8 cellular contexts compared by ENCODE assay signal in genomic region chr11:58575377-58576020, GRCh38. TPM values are rescaled to one million over a fixed set of nuclear protein-coding genes. Genes with fewer than 3 reads are reported as not detected.
A peak's percentile ranks its signal among the peaks of the same experiment; 100 is the strongest.
DNase-seq lines count a peak whose midpoint lies in the region; ATAC-seq and TF ChIP-seq lines count a peak whose summit lies in the region.

Gene LPXN, minus strand, starts transcription at chr11:58575856. Its CDS starts 84 bp downstream, at chr11:58575772.

- POLR2A ChIA-PET in CD4-positive, alpha-beta T cell (lab: Charles Lee) = interaction anchor here (0.6 to 6.5 kb wide), 15 partner anchors 9 to 1260 kb away, joined by 3 to 108 read pairs (median 4); partner anchors contain the start of genes MED19, SELENOH and TMX2
- POLR2A ChIA-PET in HEK293T (lab: Yijun Ruan, JAX) = no interaction called here

- no peaks in the 10 kb centered on the region for H3K27me3 Mint-ChIP-seq in CD4-positive, alpha-beta T cell

- peaks cover 53% of the 10 kb centered on the region for H3K36me3 Mint-ChIP-seq in CD4-positive, alpha-beta T cell (ENCODE audit: low read depth)

- intact Hi-C loops in CD4-positive, alpha-beta T cell (cut with DNase I, micrococcal nuclease) = loop anchor here (5.0 to 10.0 kb wide), 9 partner anchors 47 to 1039 kb away; partner anchors contain the start of genes FAM111A (in 2 of the 2), CNTF (in 1 of the 2), MED19 (in 1 of the 2) and OSBP (in 1 of the 2)

- H3K4me3 Mint-ChIP-seq in CD4-positive, alpha-beta T cell = peak within 1 kb of the TSS; percentile 97

- H3K4me1 Mint-ChIP-seq in CD4-positive, alpha-beta T cell (ENCODE audit: low read depth) = peaks cover 69% of the 10 kb centered on the region

- H3K4me3 ChIP-seq in esophagus (ENCODE audit: low read depth in 1 of 2, low read length in 2 of 2) = peak within 1 kb of the TSS; percentile 10 to 22

- peak; percentile 5 for ATAC-seq in CD4-positive, alpha-beta T cell (ENCODE audit: poor library complexity)
- ATAC-seq in GM21526 (IDR thresholded peaks at IDR 0.05; ENCODE audit: low FRiP score, unreplicated experiment) = no peak
- no peak for ATAC-seq in GM19455 (IDR thresholded peaks at IDR 0.05; ENCODE audit: unreplicated experiment)

- no peaks in the 10 kb centered on the region for H3K9me3 Mint-ChIP-seq in CD4-positive, alpha-beta T cell

- no peak for TF ChIP-seq CTCF in CD4-positive, alpha-beta T cell (IDR thresholded peaks at IDR 0.05)

- 56 to 61% methylated on average over 6 of the region's 6 CpGs for WGBS in esophagus, 2 donors

- CTCF ChIA-PET in CD4-positive, alpha-beta T cell (lab: Charles Lee) = interaction anchor here (0.9 to 5.8 kb wide), 5 partner anchors 8 to 54 kb away, joined by 3 to 53 read pairs (median 5); no protein-coding TSS in a partner anchor
- CTCF ChIA-PET in HEK293T (lab: Yijun Ruan, JAX) = interaction anchor here (0.6 kb wide), 1 partner anchor 8 kb away, joined by 3 read pairs; no protein-coding TSS in a partner anchor

- no peaks in the 10 kb centered on the region for H3K36me3 ChIP-seq in esophagus (ENCODE audit: control insufficient read depth in 2 of 2, insufficient read depth in 2 of 2, low read length in 1 of 2)

- H3K27ac ChIP-seq in CD4-positive, alpha-beta T cell (ENCODE audit: low read depth, low read length) = peak within 1 kb of the TSS; percentile 100
- H3K27ac ChIP-seq in esophagus (ENCODE audit: low read depth in 2 of 2, low read length in 1 of 2) = peak within 1 kb of the TSS; percentile 86 to 99

- peaks cover 3% of the 10 kb centered on the region in 2 donors for H3K4me1 ChIP-seq in esophagus (ENCODE audit: control insufficient read depth in 2 of 2, insufficient read depth in 2 of 2, low read length in 1 of 2)

- H3K27me3 ChIP-seq in CD4-positive, alpha-beta T cell (ENCODE audit: control insufficient read depth, insufficient read depth, low read length) = no peaks in the 10 kb centered on the region
- no peaks in the 10 kb centered on the region for H3K27me3 ChIP-seq in esophagus (ENCODE audit: control insufficient read depth in 1 of 2, insufficient read depth in 2 of 2, low read length in 2 of 2)

- H3K27ac Mint-ChIP-seq in CD4-positive, alpha-beta T cell = peak within 1 kb of the TSS; percentile 99

- no peaks in the 10 kb centered on the region for H3K9me3 ChIP-seq in CD4-positive, alpha-beta T cell (ENCODE audit: control insufficient read depth, low read length)
- no peaks in the 10 kb centered on the region for H3K9me3 ChIP-seq in esophagus (ENCODE audit: control insufficient read depth in 2 of 2, insufficient read depth in 1 of 2, low read depth in 1 of 2, low read length in 1 of 2)

- DNase-seq in CD4-positive, alpha-beta T cell = peak; percentile 30 to 55 (median 46)
- DNase-seq in Kasumi-1 (lab: John Stamatoyannopoulos, UW) (peak; percentile 82 to 89), putamen (ENCODE audit: low spot score) (peak; percentile 69), HEK293T (ENCODE audit: extremely low spot score) (no peak)
- DNase-seq in activated CD4-positive, alpha-beta T cell treated with anti-CD3 and anti-CD28 coated beads, Interleukin-2, amount 50 U/mL, for 4 hours = peak; percentile 42 to 44

TF ChIP-seq in HEK293T, 16 proteins besides CTCF, POLR2A, EP300 and RAD21:
- no peak for TF ChIP-seq FOXK2 (IDR thresholded peaks at IDR 0.05)
- TF ChIP-seq HDGF (IDR thresholded peaks at IDR 0.05; ENCODE audit: borderline replicate concordance) = no peak
- TF ChIP-seq FOXM1 (IDR thresholded peaks at IDR 0.05; ENCODE audit: borderline replicate concordance) = no peak
- TF ChIP-seq SP1 (IDR thresholded peaks at IDR 0.05) = no peak
- no peak for TF ChIP-seq CTBP1 (IDR thresholded peaks at IDR 0.05; ENCODE audit: borderline replicate concordance)
- TF ChIP-seq SUZ12 (IDR thresholded peaks at IDR 0.05) = no peak
- TF ChIP-seq ZNF384 (IDR thresholded peaks at IDR 0.05) = no peak
- no peak for TF ChIP-seq FOXA1 (IDR thresholded peaks at IDR 0.05)
- no peak for TF ChIP-seq ELF4 (IDR thresholded peaks at IDR 0.05)
- no peak for TF ChIP-seq TARDBP (IDR thresholded peaks at IDR 0.05)
- no peak for TF ChIP-seq ARNT (IDR thresholded peaks at IDR 0.05)
- TF ChIP-seq NFRKB (IDR thresholded peaks at IDR 0.05) = no peak
- TF ChIP-seq LEF1 (IDR thresholded peaks at IDR 0.05; ENCODE audit: borderline replicate concordance) = no peak
- no peak for TF ChIP-seq L3MBTL2 (conservative IDR thresholded peaks at IDR 0.05)
- TF ChIP-seq, protein P1, sequence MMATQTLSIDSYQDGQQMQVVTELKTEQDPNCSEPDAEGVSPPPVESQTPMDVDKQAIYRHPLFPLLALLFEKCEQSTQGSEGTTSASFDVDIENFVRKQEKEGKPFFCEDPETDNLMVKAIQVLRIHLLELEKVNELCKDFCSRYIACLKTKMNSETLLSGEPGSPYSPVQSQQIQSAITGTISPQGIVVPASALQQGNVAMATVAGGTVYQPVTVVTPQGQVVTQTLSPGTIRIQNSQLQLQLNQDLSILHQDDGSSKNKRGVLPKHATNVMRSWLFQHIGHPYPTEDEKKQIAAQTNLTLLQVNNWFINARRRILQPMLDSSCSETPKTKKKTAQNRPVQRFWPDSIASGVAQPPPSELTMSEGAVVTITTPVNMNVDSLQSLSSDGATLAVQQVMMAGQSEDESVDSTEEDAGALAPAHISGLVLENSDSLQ (IDR thresholded peaks at IDR 0.05) = no peak
- no peak for TF ChIP-seq BHLHE40 (IDR thresholded peaks at IDR 0.05; ENCODE audit: borderline replicate concordance)

RNA-seq across cellular contexts. Expression of gene LPXN, which starts in this region (rescaled TPM):
- 10 to 100 TPM; 35.5 to 36.3 TPM for total RNA-seq in CD4-positive, alpha-beta T cell
- 1 to 10 TPM; 2.4 to 2.7 TPM for polyA plus RNA-seq in esophagus
